Comparison of ENCODE assay signal across 8 cellular contexts in the genomic region with DNA sequence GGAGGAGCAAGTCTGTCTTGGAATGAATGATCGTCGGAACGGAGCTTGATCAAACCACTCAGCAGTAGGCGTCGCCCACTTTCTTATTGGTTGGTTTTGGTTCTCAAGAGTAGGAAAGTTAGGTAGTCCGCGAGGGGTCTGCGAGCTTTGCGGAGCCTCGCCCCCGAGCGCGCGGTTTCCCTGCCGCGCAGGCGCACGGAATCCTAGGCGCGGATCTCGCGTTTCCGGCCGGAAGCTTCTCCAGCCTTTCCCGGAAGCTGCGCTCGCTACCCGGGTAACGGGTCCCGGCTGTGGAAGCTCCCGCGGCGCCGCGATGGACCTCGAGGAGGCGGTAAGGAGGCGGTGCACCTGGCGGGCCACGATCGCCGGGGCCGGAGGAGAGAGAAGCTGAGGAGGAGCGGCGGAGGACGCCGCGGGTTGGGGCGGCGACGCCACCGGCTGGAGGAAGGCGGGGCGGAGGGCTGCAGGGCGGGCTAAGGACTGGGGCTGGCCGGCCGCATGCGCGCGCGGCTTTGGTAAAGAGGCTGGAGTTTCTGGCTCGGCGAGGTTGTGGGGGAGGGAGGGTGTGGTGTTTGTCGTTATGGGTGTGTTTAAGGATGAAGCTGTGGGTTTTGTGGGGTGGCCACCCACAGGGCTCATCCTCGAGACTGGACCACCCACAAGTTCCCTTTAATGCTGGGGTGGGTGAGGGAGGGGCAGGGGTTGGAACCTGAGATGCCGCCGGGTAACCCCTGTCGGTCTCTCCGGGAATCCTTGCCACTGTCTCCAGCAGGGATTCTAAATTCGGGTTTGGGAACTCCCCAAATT. TPM values are rescaled to one million over a fixed set of nuclear protein-coding genes. Genes with fewer than 3 reads are reported as not detected.
DNase-seq lines count a peak whose midpoint lies in the region; ATAC-seq and TF ChIP-seq lines count a peak whose summit lies in the region.

A gene (plus strand): TSS at position 246 of the 807 bp plus-strand sequence. CDS start 68 bp downstream, at position 314.

- peak; percentile 14 for TF ChIP-seq CTCF in kidney epithelial cell (IDR thresholded peaks at IDR 0.05; ENCODE audit: insufficient read depth, low read length, poor library complexity, severe bottlenecking)

- H3K4me3 ChIP-seq in kidney epithelial cell (ENCODE audit: low read depth, low read length) = peak within 1 kb of the TSS; percentile 82

- DNase-seq in AML-193 (lab: John Stamatoyannopoulos, UW) (peak; percentile 81 to 87), NCI-H446 treated with DMSO at 0.1 percent for 48 hours (lab: John Stamatoyannopoulos, UW) (peak; percentile 93), cerebellar cortex (ENCODE audit: low spot score) (peak; percentile 89), kidney epithelial cell (ENCODE audit: low read depth) (peak; percentile 84)
- peak; percentile 86 for DNase-seq in stimulated activated CD4-positive, alpha-beta T cell treated with anti-CD3 and anti-CD28 coated beads, Interleukin-15, amount 100 ng/mL, for 48 hours (ENCODE audit: low read depth in 2 of 2)

- ATAC-seq in GM19043 (IDR thresholded peaks at IDR 0.05; ENCODE audit: low read depth, unreplicated experiment) (peak; percentile 72), HG03378 (IDR thresholded peaks at IDR 0.05; ENCODE audit: unreplicated experiment) (peak; percentile 75)
- peak; percentile 79 to 82 for ATAC-seq in activated CD4-positive, CD25-positive, alpha-beta regulatory T cell treated with anti-CD3 and anti-CD28 coated beads, Interleukin-2, amount 50 U/mL, for 24 hours

- H3K36me3 ChIP-seq in kidney epithelial cell (ENCODE audit: control insufficient read depth, insufficient read depth, low read length) = no peaks in the 10 kb centered on the region

- no peaks in the 10 kb centered on the region for H3K27me3 ChIP-seq in kidney epithelial cell (ENCODE audit: control insufficient read depth, insufficient read depth, low read length)

RNA-seq across cellular contexts. Expression of the gene that starts here (rescaled TPM):
- 15.0 and 17.7 TPM in 2 replicates for total RNA-seq in kidney epithelial cell

Comparison
In these comparisons a context has a peak if more than half of its experiments do, and no peak if none do; other contexts are left out.
1. Peak in every context shown above with its lines: DNase-seq, ATAC-seq and H3K4me3 ChIP-seq.